28 cellular contexts compared by ENCODE assay signal in the genomic region with DNA sequence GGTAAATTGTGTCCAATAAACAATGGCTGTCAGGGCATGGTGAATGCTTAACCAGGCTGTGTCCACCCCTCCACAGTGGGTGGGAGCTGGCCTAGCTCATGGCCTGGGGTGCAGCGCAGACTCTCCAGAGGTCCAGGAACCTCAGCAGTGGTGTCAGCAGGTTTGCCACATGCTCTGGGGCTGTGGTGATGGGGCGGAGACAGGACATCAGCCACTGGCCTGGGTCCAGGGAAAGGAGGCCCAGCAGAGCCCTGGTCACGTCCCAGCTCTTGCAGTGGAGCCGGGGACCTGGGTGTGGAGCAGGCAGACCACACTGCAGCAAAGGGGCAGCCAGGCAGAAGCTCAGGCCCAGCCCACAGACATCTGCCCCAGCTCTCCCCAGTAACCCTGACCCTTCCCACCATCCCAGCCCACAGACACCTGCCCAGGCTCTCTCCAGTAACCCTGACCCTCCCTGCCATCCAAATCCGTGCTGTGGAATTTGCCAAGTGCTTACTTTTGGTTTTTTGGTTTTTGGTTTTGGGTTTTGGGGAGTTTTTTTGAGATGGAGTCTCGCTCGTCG. TPM values are rescaled to one million over a fixed set of nuclear protein-coding genes. Genes with fewer than 3 reads are reported as not detected.
"Had no signal": no experiment of that assay in that cellular context is flagged by ENCODE, and none has a peak within 500 bp of the region (broad histone marks: within the 10 kb centered on the region; RNA-seq: fewer than 3 reads in every experiment).

No MANE protein-coding gene starts in this region.

- H3K4me1 ChIP-seq: foreskin keratinocyte, uterus had no signal

- H3K9me3 Mint-ChIP-seq: activated CD4-positive, alpha-beta memory T cell treated with anti-CD3 and anti-CD28 coated beads, Interleukin-2, amount 10 ng/mL, durations not matched to agents 7 days and 5 days; activated CD4-positive, alpha-beta T cell treated with anti-CD3 and anti-CD28 coated beads, Interleukin-2, amount 10 ng/mL, durations not matched to agents 24 days and 14 days; activated naive CD4-positive, alpha-beta T cell treated with anti-CD3 and anti-CD28 coated beads, Interleukin-2, amount 50 U/mL, for 72 hours; activated T-cell treated with anti-CD3 and anti-CD28 coated beads, Interleukin-2, amount 50 U/mL, for 72 hours; natural killer cell had no signal

- H3K4me3 ChIP-seq: ascending aorta, hepatocyte, lung, pancreas, sigmoid colon, spleen, testis, uterus had no signal

- H3K79me2 ChIP-seq: hepatocyte had no signal

- H3K4me3 Mint-ChIP-seq: activated CD4-positive, alpha-beta memory T cell treated with anti-CD3 and anti-CD28 coated beads, Interleukin-2, amount 10 ng/mL, durations not matched to agents 7 days and 5 days; activated CD4-positive, alpha-beta T cell treated with anti-CD3 and anti-CD28 coated beads, Interleukin-2, amount 10 ng/mL, durations not matched to agents 24 days and 14 days; activated T-cell treated with anti-CD3 and anti-CD28 coated beads, Interleukin-2, amount 50 U/mL, for 72 hours; natural killer cell had no signal

- DNase-seq: activated CD4-positive, alpha-beta memory T cell treated with anti-CD3 and anti-CD28 coated beads, Interleukin-2, amount 10 ng/mL, durations not matched to agents 7 days and 5 days; activated CD4-positive, alpha-beta T cell treated with anti-CD3 and anti-CD28 coated beads, Interleukin-2, amount 10 ng/mL, durations not matched to agents 24 days and 14 days; activated gamma-delta T cell treated with Interleukin-2 at 50 U/mL for 16 hours; activated T-cell treated with anti-CD3 and anti-CD28 coated beads, Interleukin-2, amount 50 U/mL, for 72 hours; brain microvascular endothelial cell; central memory CD4-positive, alpha-beta T cell; effector memory CD4-positive, alpha-beta T cell; foreskin keratinocyte; natural killer cell; stimulated activated CD4-positive, alpha-beta T cell treated with anti-CD3 and anti-CD28 coated beads, Interleukin-4, amount 100 ng/mL, for 1 hour; stimulated activated naive CD4-positive, alpha-beta T cell; testis; uterus had no signal

- H3K36me3 ChIP-seq: ascending aorta, brain microvascular endothelial cell, pancreas, sigmoid colon, spleen, uterus had no signal

- H3K36me3 Mint-ChIP-seq: activated naive CD4-positive, alpha-beta T cell treated with anti-CD3 and anti-CD28 coated beads, Interleukin-2, amount 50 U/mL, for 72 hours; natural killer cell had no signal

- H3K27ac ChIP-seq: ascending aorta, brain microvascular endothelial cell, foreskin keratinocyte, hepatocyte, pancreas, sigmoid colon, spleen, testis, uterus, VCaP had no signal

- H3K4me2 ChIP-seq: hepatocyte had no signal

- H3K9me3 ChIP-seq: ascending aorta, pancreas, sigmoid colon, spleen, testis, uterus had no signal

- H3K27ac Mint-ChIP-seq: activated CD4-positive, alpha-beta memory T cell treated with anti-CD3 and anti-CD28 coated beads, Interleukin-2, amount 10 ng/mL, durations not matched to agents 7 days and 5 days; activated CD4-positive, alpha-beta T cell treated with anti-CD3 and anti-CD28 coated beads, Interleukin-2, amount 10 ng/mL, durations not matched to agents 24 days and 14 days; activated naive CD4-positive, alpha-beta T cell treated with anti-CD3 and anti-CD28 coated beads, Interleukin-2, amount 50 U/mL, for 72 hours; activated T-cell treated with anti-CD3 and anti-CD28 coated beads, Interleukin-2, amount 50 U/mL, for 72 hours had no signal

- H3K27me3 ChIP-seq: ascending aorta, testis, uterus had no signal

- ATAC-seq: activated CD4-positive, CD25-positive, alpha-beta regulatory T cell treated with anti-CD3 and anti-CD28 coated beads, Interleukin-2, amount 50 U/mL, for 24 hours; activated naive CD4-positive, alpha-beta T cell treated with anti-CD3 and anti-CD28 coated beads, Interleukin-2, amount 50 U/mL, for 72 hours; activated T-cell treated with anti-CD3 and anti-CD28 coated beads, Interleukin-2, amount 50 U/mL, for 72 hours; foreskin keratinocyte; natural killer cell; pancreas had no signal

- H2AFZ ChIP-seq: hepatocyte had no signal

RNA-seq across cellular contexts. Expression of a gene that starts 13.8 kb away (rescaled TPM):
- total RNA-seq: foreskin keratinocyte, mesenteric fat pad had no signal
- polyA plus RNA-seq: foreskin keratinocyte had no signal

RNA-seq across cellular contexts. Expression of a gene that starts 34.8 kb away (rescaled TPM):
- total RNA-seq: activated CD4-positive, alpha-beta memory T cell treated with anti-CD3 and anti-CD28 coated beads, Interleukin-2, amount 10 ng/mL, durations not matched to agents 7 days and 5 days; activated CD4-positive, alpha-beta T cell treated with anti-CD3 and anti-CD28 coated beads, Interleukin-2, amount 10 ng/mL, durations not matched to agents 24 days and 14 days; activated naive CD4-positive, alpha-beta T cell treated with anti-CD3 and anti-CD28 coated beads, Interleukin-2, amount 50 U/mL, for 72 hours; activated T-cell treated with anti-CD3 and anti-CD28 coated beads, Interleukin-2, amount 50 U/mL, for 72 hours; ascending aorta; dermis microvascular lymphatic vessel endothelial cell; foreskin keratinocyte; glomerular endothelial cell; natural killer cell; pulmonary artery endothelial cell; sigmoid colon; T-helper 2 cell treated with Interferon-gamma antibody and Interleukin-4, amounts not matched to agents 100 ng/mL and 5 ng/mL, for 36 hours; uterus had no signal
- polyA plus RNA-seq: esophagus, foreskin keratinocyte had no signal
